12 cellular contexts compared by ENCODE assay signal in genomic region chr1:38929476-38929875, GRCh38. TPM values are rescaled to one million over a fixed set of nuclear protein-coding genes. Genes with fewer than 3 reads are reported as not detected.
DNase-seq lines count a peak whose midpoint lies in the region; FAIRE-seq lines count a peak whose summit lies in the region.
"Had no signal": no experiment of that assay in that cellular context is flagged by ENCODE, and none has a peak within 500 bp of the region (broad histone marks: within the 10 kb centered on the region; RNA-seq: fewer than 3 reads in every experiment).

No MANE protein-coding gene starts in this region.

- peak overlapping the region; percentile 99 for H3K27ac ChIP-seq in angular gyrus (ENCODE audit: low read depth, low read length)

- no peak for FAIRE-seq in GM19239 (lab: Jason Lieb, UNC)

- DNase-seq in C1 segment of cervical spinal cord (lab: John Stamatoyannopoulos, UW): peak in 12 of 14 donors; percentile 28 to 89 (median 77)
- DNase-seq in NCI-H1092 treated with DMSO at 0.1 percent for 48 hours (lab: John Stamatoyannopoulos, UW): peak; percentile 31
- DNase-seq in midbrain (lab: John Stamatoyannopoulos, UW): peak; percentile 91
- DNase-seq in GM19239 (ENCODE audit: insufficient read length, low spot score): no peak
- DNase-seq in GDM1 (lab: John Stamatoyannopoulos, UW): no peak
- DNase-seq in 8988T: no peak
- DNase-seq in A172 (ENCODE audit: low spot score): no peak
- DNase-seq: activated CD4-positive, alpha-beta T cell treated with anti-CD3 and anti-CD28 coated beads for 48 hours; effector memory CD8-positive, alpha-beta T cell; naive B cell; NCI-H2029 treated with DMSO at 0.1 percent for 48 hours had no signal

RNA-seq across cellular contexts. Expression of gene RHBDL2, which starts 12.2 kb away (rescaled TPM):
- total RNA-seq in A172 (2014; rRNA removed; shearing (Covaris generic)): 1.2 and 3.3 TPM in 2 replicates

RNA-seq across cellular contexts. Expression of gene GJA9, which starts 48.1 kb away (rescaled TPM):
- total RNA-seq in A172 (2014; rRNA removed; shearing (Covaris generic)): not detected in 2 replicates

RNA-seq across cellular contexts. Expression of gene MYCBP, which starts 56.3 kb away (rescaled TPM):
- total RNA-seq in A172 (2014; rRNA removed; shearing (Covaris generic)): 15.2 and 22.3 TPM in 2 replicates

Comparison
In these comparisons a context has a peak if more than half of its experiments do, and no peak if none do; other contexts are left out.
1. DNase-seq: peak in C1 segment of cervical spinal cord (12 of 14), NCI-H1092 treated with DMSO at 0.1 percent for 48 hours (single experiment) and midbrain (single experiment); none in GM19239 (single experiment), GDM1 (single experiment), 8988T (single experiment) and A172 (single experiment).